In genomic region chr12:75565795-75566194, GRCh38 we compare ENCODE assay signal across 25 cellular contexts. TPM values are rescaled to one million over a fixed set of nuclear protein-coding genes. Genes with fewer than 3 reads are reported as not detected.
A peak's percentile ranks its signal among the peaks of the same experiment; 100 is the strongest.
DNase-seq lines count a peak whose midpoint lies in the region; ATAC-seq, FAIRE-seq and TF ChIP-seq lines count a peak whose summit lies in the region.
"Had no signal": no experiment of that assay in that cellular context is flagged by ENCODE, and none has a peak within 500 bp of the region (broad histone marks: within the 10 kb centered on the region; RNA-seq: fewer than 3 reads in every experiment).

No MANE protein-coding gene starts in this region.

- TF ChIP-seq CTCF in HepG2 (CRISPR knock-in tag; IDR thresholded peaks at IDR 0.05) (no peak), right lobe of liver (IDR thresholded peaks at IDR 0.05) (no peak), IMR-90 (conservative IDR thresholded peaks at IDR 0.05; ENCODE audit: low read depth, low read length) (no peak), endodermal cell (conservative IDR thresholded peaks at IDR 0.05) (no peak)

- FAIRE-seq in HepG2 (lab: Jason Lieb, UNC): no peak
- FAIRE-seq: GM12878, GM18507, H54 had no signal

- H4K20me1 ChIP-seq in HepG2 (ENCODE audit: insufficient read depth, low read length) (no peaks in the 10 kb centered on the region), IMR-90 (ENCODE audit: insufficient read depth, low read length) (no peaks in the 10 kb centered on the region)

- TF ChIP-seq EP300 in HepG2 (IDR thresholded peaks at IDR 0.05; ENCODE audit: low read depth in 2 of 2, low read length in 2 of 2) (no peak), HepG2 (CRISPR knock-in tag; IDR thresholded peaks at IDR 0.05; ENCODE audit: borderline replicate concordance) (no peak)

- no peak overlapping the region for H3K27ac Mint-ChIP-seq in endodermal cell
- H3K27ac Mint-ChIP-seq: B cell; CD4-positive, CD25-positive, alpha-beta regulatory T cell; CD8-positive, alpha-beta memory T cell; GM23338; IgD-negative memory B cell had no signal

- H2BK20ac ChIP-seq in IMR-90 (ENCODE audit: low read depth, low read length): peak overlapping the region; percentile 100

- TF ChIP-seq POLR2A in HepG2 (IDR thresholded peaks at IDR 0.05; ENCODE audit: insufficient read depth in 1 of 2, low read depth in 2 of 2, low read length in 2 of 2) (no peak), right lobe of liver (IDR thresholded peaks at IDR 0.05) (no peak), IMR-90 (IDR thresholded peaks at IDR 0.05; ENCODE audit: low read depth, low read length) (no peak)

- POLR2A ChIA-PET in HepG2 (lab: Yijun Ruan, JAX): no interaction called here
- POLR2A ChIA-PET in IMR-90 (lab: Charles Lee; ENCODE audit: unreplicated experiment): interaction anchor here (0.6 kb wide), 1 partner anchor 92 kb away, joined by 10 read pairs; no protein-coding TSS in a partner anchor

- H2AFZ ChIP-seq in HepG2 (ENCODE audit: low read length) (no peak overlapping the region), IMR-90 (replicated peaks; ENCODE audit: low read length, poor library complexity) (peak overlapping the region; percentile 69), mesenchymal stem cell (ENCODE audit: low read depth, low read length) (no peak overlapping the region)
- H2AFZ ChIP-seq: GM23338 had no signal

- peaks cover 2% of the 10 kb centered on the region for H3K36me3 Mint-ChIP-seq in endodermal cell (ENCODE audit: low read depth)
- H3K36me3 Mint-ChIP-seq: CD4-positive, CD25-positive, alpha-beta regulatory T cell; CD8-positive, alpha-beta memory T cell; IgD-negative memory B cell had no signal

- H3K79me2 ChIP-seq in HepG2 (ENCODE audit: insufficient read depth, low read length): no peaks in the 10 kb centered on the region

- no peak overlapping the region for H3K4me2 ChIP-seq in HepG2 (ENCODE audit: low read depth, low read length)
- H3K4me2 ChIP-seq in IMR-90 (ENCODE audit: low read depth, low read length): peak overlapping the region; percentile 27
- no peak overlapping the region for H3K4me2 ChIP-seq in mesenchymal stem cell (ENCODE audit: low read length, poor library complexity, severe bottlenecking)
- H3K4me2 ChIP-seq: GM23338 had no signal

- H3K9me3 ChIP-seq in HepG2 (ENCODE audit: low read length) (peaks cover 15% of the 10 kb centered on the region), right lobe of liver (no peaks in the 10 kb centered on the region), IMR-90 (ENCODE audit: control insufficient read depth, insufficient read depth, low read length) (no peaks in the 10 kb centered on the region), endodermal cell (ENCODE audit: control insufficient read depth, low read length) (peaks cover 21% of the 10 kb centered on the region), mesenchymal stem cell (ENCODE audit: control insufficient read depth, low read length) (peaks cover 8% of the 10 kb centered on the region)

- H2BK5ac ChIP-seq in IMR-90 (ENCODE audit: low read depth, low read length, poor library complexity, severe bottlenecking): peak overlapping the region; percentile 99
- no peak overlapping the region for H2BK5ac ChIP-seq in mesenchymal stem cell (ENCODE audit: low read depth, low read length, poor library complexity, severe bottlenecking)

- CTCF ChIA-PET in HepG2 (lab: Yijun Ruan, JAX; ENCODE audit: low intra/inter-chr PET ratio, low total read pairs) (no interaction called here), IMR-90 (lab: Yijun Ruan, JAX) (no interaction called here)

- peak overlapping the region; percentile 77 for H3K56ac ChIP-seq in IMR-90 (ENCODE audit: extremely low read depth, insufficient read depth, low read length)

- no peaks in the 10 kb centered on the region for H3K27me3 Mint-ChIP-seq in endodermal cell (ENCODE audit: insufficient read depth)

- ATAC-seq in HepG2 (no peak), right lobe of liver (no peak), IMR-90 (ENCODE audit: low read depth) (peak; percentile 19; the same call in 1 of the 2 replicates), GM18861 (IDR thresholded peaks at IDR 0.05; ENCODE audit: unreplicated experiment) (no peak)
- ATAC-seq: GM12878, GM23338 had no signal

- H4K5ac ChIP-seq in IMR-90 (ENCODE audit: low read depth, low read length): peak overlapping the region; percentile 98

- no peaks in the 10 kb centered on the region for H3K79me1 ChIP-seq in IMR-90 (ENCODE audit: low read depth in 1 of 2, low read length in 2 of 2)
- no peaks in the 10 kb centered on the region for H3K79me1 ChIP-seq in mesenchymal stem cell (replicated peaks; ENCODE audit: low read length, poor library complexity, severe bottlenecking)

- BruUV-seq in HepG2 (replicated peaks; lab: Mats Ljungman, UMichigan): no TSS peak
- no TSS peak for BruUV-seq in IMR-90 (replicated peaks; lab: Mats Ljungman, UMichigan)

- in situ Hi-C loops in HepG2 (cut with HindIII; ENCODE audit: extremely low pct_ligation_motif_present, low pct_unique_long_range_greater_than_20kb): no loop called here
- in situ Hi-C loops in IMR-90 (cut with MboI; ENCODE audit: low sequenced_read_pairs): no loop called here

- H3K4ac ChIP-seq in IMR-90 (ENCODE audit: low read depth, low read length) (peak overlapping the region; percentile 99), mesenchymal stem cell (ENCODE audit: low read depth in 1 of 2, low read length in 2 of 2) (no peak overlapping the region)

- H3K4me3 ChIP-seq in HepG2 (replicated peaks in 1 of 3; ENCODE audit: insufficient read depth in 1 of 3, low read depth in 2 of 3, low read length in 3 of 3) (no peak overlapping the region), right lobe of liver (no peak overlapping the region), IMR-90 (ENCODE audit: insufficient read depth, low read depth, low read length) (no peak overlapping the region), endodermal cell (ENCODE audit: low read length) (peak overlapping the region; percentile 15), mesenchymal stem cell (ENCODE audit: insufficient read depth in 1 of 2, low read depth in 1 of 2, low read length in 2 of 2) (peak overlapping the region in 1 of 2 experiments; percentile 27)
- H3K4me3 ChIP-seq: GM12878, GM23338 had no signal

- H2BK120ac ChIP-seq in IMR-90 (ENCODE audit: low read depth, low read length): peak overlapping the region; percentile 100
- H2BK120ac ChIP-seq in mesenchymal stem cell (ENCODE audit: low read depth, low read length): no peak overlapping the region

- H3K4me1 ChIP-seq in HepG2 (ENCODE audit: insufficient read depth, low read length) (peaks cover 5% of the 10 kb centered on the region), right lobe of liver (no peaks in the 10 kb centered on the region), IMR-90 (ENCODE audit: control insufficient read depth, insufficient read depth, low read length) (peaks cover 27% of the 10 kb centered on the region), endodermal cell (ENCODE audit: control insufficient read depth, insufficient read depth, low read length) (no peaks in the 10 kb centered on the region), mesenchymal stem cell (ENCODE audit: control insufficient read depth, insufficient read depth, low read depth, low read length) (peaks cover 2% of the 10 kb centered on the region)

- H4K8ac ChIP-seq in IMR-90 (ENCODE audit: low read depth in 2 of 2, low read length in 2 of 2) (peak overlapping the region; percentile 82 to 97), mesenchymal stem cell (ENCODE audit: low read length) (peak overlapping the region; percentile 20)

- H3K9me1 ChIP-seq in IMR-90 (ENCODE audit: insufficient read depth, low read length): peaks cover 3% of the 10 kb centered on the region; the same call in 1 of the 2 replicates

- dilution Hi-C loops in IMR-90 (cut with HindIII; ENCODE audit: low sequenced_read_pairs, unreplicated experiment): no loop called here

- H3K9ac ChIP-seq in HepG2 (ENCODE audit: insufficient read depth, low read depth, low read length) (no peak overlapping the region), IMR-90 (ENCODE audit: low read depth, low read length) (peak overlapping the region; percentile 35; the same call in 1 of the 2 replicates), endodermal cell (ENCODE audit: extremely low read depth, low read length, poor library complexity, severe bottlenecking) (no peak overlapping the region), mesenchymal stem cell (ENCODE audit: low read length) (no peak overlapping the region)

- H2BK15ac ChIP-seq in IMR-90 (ENCODE audit: low read depth, low read length) (peak overlapping the region; percentile 75), mesenchymal stem cell (ENCODE audit: low read depth, poor library complexity, severe bottlenecking) (no peak overlapping the region)

- no peak overlapping the region for H3K4me3 Mint-ChIP-seq in endodermal cell
- H3K4me3 Mint-ChIP-seq: B cell; CD4-positive, CD25-positive, alpha-beta regulatory T cell; CD8-positive, alpha-beta memory T cell; GM23338; IgD-negative memory B cell had no signal

- DNase-seq in HepG2 (ENCODE audit: low spot score) (no peak), right lobe of liver (no peak), IMR-90 (no peak), endodermal cell (no peak), mesenchymal stem cell (no peak), activated T-cell treated with anti-CD3 and anti-CD28 coated beads for 4 hours (no peak), LoVo (ENCODE audit: low spot score) (no peak)
- DNase-seq: 8988T; C1 segment of cervical spinal cord; CD4-positive, CD25-positive, alpha-beta regulatory T cell; CD8-positive, alpha-beta memory T cell; COR-L47; DMS 273 treated with DMSO at 0.1 percent for 48 hours; DMS53; DND-41; EL; HCEC 1CT; KBM-7 had no signal

- H2BK12ac ChIP-seq in mesenchymal stem cell (ENCODE audit: low read length in 2 of 2): no peak overlapping the region

- H3K27me3 ChIP-seq in HepG2 (ENCODE audit: control insufficient read depth in 1 of 2, insufficient read depth in 2 of 2, low read length in 2 of 2) (no peaks in the 10 kb centered on the region; a peak in 1 of 5 replicates), right lobe of liver (no peaks in the 10 kb centered on the region), IMR-90 (ENCODE audit: control insufficient read depth, insufficient read depth, low read length) (no peaks in the 10 kb centered on the region), endodermal cell (ENCODE audit: control insufficient read depth, insufficient read depth, low read length, poor library complexity, severe bottlenecking) (no peaks in the 10 kb centered on the region), mesenchymal stem cell (ENCODE audit: control insufficient read depth in 1 of 2, insufficient read depth in 1 of 2, low read length in 2 of 2) (no peaks in the 10 kb centered on the region)

- peaks cover 22% of the 10 kb centered on the region for H3K9me3 Mint-ChIP-seq in endodermal cell
- H3K9me3 Mint-ChIP-seq: CD4-positive, CD25-positive, alpha-beta regulatory T cell; CD8-positive, alpha-beta memory T cell; IgD-negative memory B cell had no signal

- TF ChIP-seq RAD21 in HepG2 (CRISPR knock-in tag; IDR thresholded peaks at IDR 0.05) (no peak), IMR-90 (IDR thresholded peaks at IDR 0.05; ENCODE audit: low read length) (no peak)

- no peak overlapping the region for H2AK9ac ChIP-seq in IMR-90 (replicated peaks; ENCODE audit: low read depth, low read length, poor library complexity)

- intact Hi-C loops in HepG2 (cut with micrococcal nuclease; ENCODE audit: unreplicated experiment) (loop anchor here (1.0 kb wide), 1 partner anchor 42 kb away; no protein-coding TSS in a partner anchor), right lobe of liver (cut with DNase I) (no loop called here), IMR-90 (cut with micrococcal nuclease) (loop anchor here (5.0 kb wide), 1 partner anchor 252 kb away; no protein-coding TSS in a partner anchor)

- no peak overlapping the region for H3K27ac ChIP-seq in HepG2 (ENCODE audit: extremely low read length, insufficient read depth, low read length)
- H3K27ac ChIP-seq in right lobe of liver: no peak overlapping the region
- H3K27ac ChIP-seq in IMR-90 (ENCODE audit: insufficient read depth, low read length): peak overlapping the region; percentile 99
- H3K27ac ChIP-seq in endodermal cell (ENCODE audit: low read depth, low read length): no peak overlapping the region
- no peak overlapping the region for H3K27ac ChIP-seq in mesenchymal stem cell (ENCODE audit: low read length, poor library complexity, severe bottlenecking)

- peak overlapping the region; percentile 93 for H2AK5ac ChIP-seq in IMR-90 (ENCODE audit: low read depth, low read length)
- no peak overlapping the region for H2AK5ac ChIP-seq in mesenchymal stem cell (ENCODE audit: low read length, severe bottlenecking)

- H3K18ac ChIP-seq in IMR-90 (ENCODE audit: low read depth, low read length) (peak overlapping the region; percentile 99), mesenchymal stem cell (ENCODE audit: low read depth in 1 of 2, low read length in 2 of 2) (no peak overlapping the region)

- peak overlapping the region; percentile 93 for H3K23ac ChIP-seq in IMR-90 (ENCODE audit: low read depth, low read length)
- no peak overlapping the region for H3K23ac ChIP-seq in mesenchymal stem cell (ENCODE audit: low read length in 2 of 2)

- 23% methylated on average over 3 of the region's 3 CpGs for WGBS in HepG2 (ENCODE audit: low lambda C conversion rate)
- WGBS in right lobe of liver (ENCODE audit: insufficient coverage, low coverage, low lambda C conversion rate, missing lambda C conversion rate): 79% methylated on average over 3 of the region's 3 CpGs
- WGBS in IMR-90 (ENCODE audit: extremely low coverage in 2 of 2, insufficient read length in 1 of 2), 2 experiments: no CpG with 5 or more reads among the region's 3 CpGs
- WGBS in endodermal cell (ENCODE audit: insufficient coverage in 1 of 2, insufficient read length in 1 of 2), 2 experiments: 94 to 100% methylated on average over 2 to 3 of the region's 3 CpGs
- 95% methylated on average over 3 of the region's 3 CpGs for WGBS in mesenchymal stem cell

- H3K4me1 Mint-ChIP-seq in endodermal cell: no peaks in the 10 kb centered on the region
- H3K4me1 Mint-ChIP-seq: B cell; CD8-positive, alpha-beta memory T cell; GM23338; IgD-negative memory B cell had no signal

- H3K36me3 ChIP-seq in HepG2 (replicated peaks in 1 of 2; ENCODE audit: control insufficient read depth in 1 of 2, insufficient read depth in 2 of 2, low read length in 2 of 2) (no peaks in the 10 kb centered on the region), right lobe of liver (no peaks in the 10 kb centered on the region), IMR-90 (ENCODE audit: control insufficient read depth, insufficient read depth, low read length) (no peaks in the 10 kb centered on the region), endodermal cell (ENCODE audit: control insufficient read depth, insufficient read depth, low read length) (no peaks in the 10 kb centered on the region), mesenchymal stem cell (ENCODE audit: control insufficient read depth in 1 of 2, insufficient read depth in 2 of 2, low read depth in 1 of 2, low read length in 2 of 2) (no peaks in the 10 kb centered on the region)

- H3K14ac ChIP-seq in IMR-90 (replicated peaks; ENCODE audit: low read depth, low read length) (peak overlapping the region; percentile 95), mesenchymal stem cell (ENCODE audit: low read length in 2 of 2) (no peak overlapping the region)

- H4K91ac ChIP-seq in IMR-90 (ENCODE audit: insufficient read depth, low read depth, low read length): peak overlapping the region; percentile 99
- H4K91ac ChIP-seq in mesenchymal stem cell (ENCODE audit: low read length): peak overlapping the region; percentile 31

RNA-seq across cellular contexts. Expression of gene KRR1, which starts 54.4 kb away (rescaled TPM):
- total RNA-seq in HepG2 (2016; rRNA removed; fragmentation: Illumina TruSeq; extraction: Trizol): 103 and 161 TPM in 2 replicates
- 8.5 and 10.4 TPM in 2 replicates for total RNA-seq in HepG2 (2016; cell fraction: cytosol; rRNA removed; fragmentation: Illumina TruSeq; extraction: Trizol; ENCODE audit: low read depth)
- 98.7 and 161 TPM in 2 replicates for total RNA-seq in HepG2 (2016; cell fraction: insoluble cytoplasmic fraction; rRNA removed; fragmentation: Illumina TruSeq; extraction: Trizol)
- 15.5 and 22.5 TPM in 2 replicates for total RNA-seq in HepG2 (2016; cell fraction: membrane; rRNA removed; fragmentation: Illumina TruSeq; extraction: Trizol)
- total RNA-seq in HepG2 (2016; cell fraction: nucleus; rRNA removed; fragmentation: Illumina TruSeq; extraction: Trizol): 70.4 and 75.4 TPM in 2 replicates
- polyA plus RNA-seq in HepG2 (2011; rRNA removed): 12.4 and 19.3 TPM in 2 replicates
- 6.2 and 9.4 TPM in 2 replicates for polyA plus RNA-seq in HepG2 (2011; cell fraction: cytosol; rRNA removed)
- polyA plus RNA-seq in HepG2 (2011; cell fraction: nucleus; rRNA removed): 12.0 and 14.6 TPM in 2 replicates
- polyA plus RNA-seq in HepG2 (2012): 27.2 and 40.7 TPM in 2 replicates
- 2.2 and 3.6 TPM in 2 replicates for polyA plus RNA-seq in HepG2 (2016; cell fraction: cytosol; fragmentation: Illumina TruSeq; extraction: Trizol; ENCODE audit: low read depth)
- polyA plus RNA-seq in HepG2 (2016; cell fraction: insoluble cytoplasmic fraction; fragmentation: Illumina TruSeq; extraction: Trizol; ENCODE audit: low read depth): 112 and 126 TPM in 2 replicates
- polyA plus RNA-seq in HepG2 (2016; cell fraction: membrane; fragmentation: Illumina TruSeq; extraction: Trizol; ENCODE audit: low read depth): 5.4 and 6.5 TPM in 2 replicates
- 71.8 and 72.7 TPM in 2 replicates for polyA plus RNA-seq in HepG2 (2016; cell fraction: nucleus; fragmentation: Illumina TruSeq; extraction: Trizol; ENCODE audit: insufficient read depth, low read depth)
- 5.2 and 9.7 TPM in 2 replicates for polyA minus RNA-seq in HepG2 (2011; rRNA and poly(A)+ RNA removed; ENCODE audit: low replicate concordance)
- 12.0 and 21.5 TPM in 2 replicates for polyA minus RNA-seq in HepG2 (2011; cell fraction: cytosol; rRNA and poly(A)+ RNA removed)
- 83.9 and 96.6 TPM in 2 replicates for polyA minus RNA-seq in HepG2 (2011; cell fraction: nucleus; rRNA and poly(A)+ RNA removed)
- total RNA-seq in right lobe of liver: 10 to 100 TPM; 14.1 to 25.3 (median 20.3) TPM
- 31.4 and 40.0 TPM in 2 replicates for total RNA-seq in IMR-90 (2012; rRNA removed)
- polyA plus RNA-seq in IMR-90 (2012; rRNA removed): 16.1 and 18.3 TPM in 2 replicates
- 0.74 and 1.2 TPM in 2 replicates for polyA plus RNA-seq in IMR-90 (2012; cell fraction: cytosol; rRNA removed)
- 0.94 and 13.1 TPM in 2 replicates for polyA plus RNA-seq in IMR-90 (2012; cell fraction: nucleus; rRNA removed; ENCODE audit: low replicate concordance)
- total RNA-seq in endodermal cell: 10 to 100 TPM; 60.7 to 75.2 TPM
- 33.0 TPM for polyA plus RNA-seq in endodermal cell (2013, experiment 1 of 2)
- polyA plus RNA-seq in endodermal cell (2013, experiment 2 of 2): 37.5 TPM
- 57.8 TPM for polyA plus RNA-seq in mesenchymal stem cell (2013, experiment 1 of 2)
- 61.2 TPM for polyA plus RNA-seq in mesenchymal stem cell (2013, experiment 2 of 2)

Comparison
In these comparisons a context has a peak if more than half of its experiments do, and no peak if none do; other contexts are left out.
1. intact Hi-C loops: an anchor here in HepG2 (1.0 kb wide) and IMR-90 (5.0 kb wide); none called in right lobe of liver.